In genomic region chr16:17470871-17471744, GRCh38 we compare ENCODE assay signal across 8 cellular contexts. TPM values are rescaled to one million over a fixed set of nuclear protein-coding genes. Genes with fewer than 3 reads are reported as not detected.
DNase-seq lines count a peak whose midpoint lies in the region; ATAC-seq, FAIRE-seq and TF ChIP-seq lines count a peak whose summit lies in the region.

Gene XYLT1 (minus strand): TSS chr16:17470960. CDS start chr16:17470796, 164 bp downstream.

- CTCF ChIA-PET in A549 (lab: Yijun Ruan, JAX): no interaction called here

- intact Hi-C loops in breast epithelium (cut with DNase I; ENCODE audit: low total_unique reads): loop anchor here (10.0 kb wide), 1 partner anchor 276 kb away; no protein-coding TSS in a partner anchor

- no peaks in the 10 kb centered on the region for H3K9me3 ChIP-seq in A549
- H3K9me3 ChIP-seq in breast epithelium: no peaks in the 10 kb centered on the region

- POLR2A ChIA-PET in A549 (lab: Yijun Ruan, JAX): no interaction called here

- ATAC-seq in A549 (peak; percentile 42 to 52), HG02885 (IDR thresholded peaks at IDR 0.05; ENCODE audit: poor library complexity, unreplicated experiment) (no peak)

- H3K27me3 Mint-ChIP-seq in T-helper 2 cell treated with Interferon-gamma antibody and Interleukin-4, amounts not matched to agents 5 μg/mL and 100 μg/mL, for 36 hours (ENCODE audit: low read depth): no peaks in the 10 kb centered on the region

- no peaks in the 10 kb centered on the region for H3K9me3 Mint-ChIP-seq in T-helper 2 cell treated with Interferon-gamma antibody and Interleukin-4, amounts not matched to agents 5 μg/mL and 100 μg/mL, for 36 hours

- peaks cover 58% of the 10 kb centered on the region for H3K4me1 Mint-ChIP-seq in T-helper 2 cell treated with Interferon-gamma antibody and Interleukin-4, amounts not matched to agents 5 μg/mL and 100 μg/mL, for 36 hours (ENCODE audit: low read depth)

- peak within 1 kb of the TSS; percentile 95 for H3K4me3 Mint-ChIP-seq in T-helper 2 cell treated with Interferon-gamma antibody and Interleukin-4, amounts not matched to agents 5 μg/mL and 100 μg/mL, for 36 hours

- peaks cover 32% of the 10 kb centered on the region for H3K36me3 Mint-ChIP-seq in T-helper 2 cell treated with Interferon-gamma antibody and Interleukin-4, amounts not matched to agents 5 μg/mL and 100 μg/mL, for 36 hours (ENCODE audit: low read depth)

- no peak for TF ChIP-seq EP300 in A549 (IDR thresholded peaks at IDR 0.05)

- H3K27ac Mint-ChIP-seq in T-helper 2 cell treated with Interferon-gamma antibody and Interleukin-4, amounts not matched to agents 5 μg/mL and 100 μg/mL, for 36 hours: peak within 1 kb of the TSS; percentile 82

- no peaks in the 10 kb centered on the region for H3K36me3 ChIP-seq in breast epithelium

- peak within 1 kb of the TSS; percentile 42 to 85; a peak in 5 of 6 replicates for H3K27ac ChIP-seq in A549
- H3K27ac ChIP-seq in breast epithelium: peak within 1 kb of the TSS; percentile 87 to 95

- FAIRE-seq in A549 (lab: Jason Lieb, UNC): no peak

- H3K4me2 ChIP-seq in A549: peak within 1 kb of the TSS; percentile 83

- no peak for TF ChIP-seq RAD21 in A549 (conservative IDR thresholded peaks at IDR 0.05 in 1 of 2, IDR thresholded peaks at IDR 0.05 in 1 of 2)

- DNase-seq in A549 (ENCODE audit: low read depth in 1 of 2, low spot score in 1 of 2) (peak in 1 of 2 experiments; percentile 25), HFF-Myc (ENCODE audit: extremely low read depth, low read depth) (peak; percentile 49), breast epithelium (ENCODE audit: low spot score in 2 of 2) (peak in 1 of 2 donors; percentile 55), inferior parietal cortex (ENCODE audit: extremely low spot score) (peak; percentile 55), NCI-H2107 treated with DMSO at 0.1 percent for 48 hours (lab: John Stamatoyannopoulos, UW; ENCODE audit: unreplicated experiment) (no peak)
- DNase-seq in T-helper 2 cell treated with Interferon-gamma antibody and Interleukin-4, amounts not matched to agents 5 μg/mL and 100 μg/mL, for 36 hours (ENCODE audit: low spot score): peak; percentile 32
- DNase-seq in stimulated activated CD4-positive, alpha-beta T cell treated with anti-CD3 and anti-CD28 coated beads, Interleukin-12 subunit alpha, Interleukin-12 subunit beta, amount 100 ng/mL, for 4 hours: peak; percentile 59

- no peaks in the 10 kb centered on the region for H3K27me3 ChIP-seq in breast epithelium

- TF ChIP-seq POLR2A in A549 (IDR thresholded peaks at IDR 0.05; ENCODE audit: low read length) (no peak), breast epithelium (IDR thresholded peaks at IDR 0.05) (no peak)

- H3K4me1 ChIP-seq in A549: peaks cover 12% of the 10 kb centered on the region; the same call in 2 of the 3 replicates
- H3K4me1 ChIP-seq in breast epithelium: peaks cover 4 to 6% of the 10 kb centered on the region in 2 donors

- 29% methylated on average over 19 of the region's 44 CpGs for WGBS in A549 (ENCODE audit: missing lambda C conversion rate)

- H3K4me3 ChIP-seq in A549 (peak within 1 kb of the TSS; percentile 62), HFF-Myc (replicated peaks; ENCODE audit: low read depth, low read length) (peak within 1 kb of the TSS; percentile 60), breast epithelium (peak within 1 kb of the TSS; percentile 70 to 85 (median 71))

- TF ChIP-seq CTCF in A549 (IDR thresholded peaks at IDR 0.05) (no peak), HFF-Myc (IDR thresholded peaks at IDR 0.05; ENCODE audit: low read depth, low read length, missing control alignments) (no peak), breast epithelium (IDR thresholded peaks at IDR 0.05) (no peak)

TF ChIP-seq in A549, 52 proteins besides CTCF, POLR2A, EP300 and RAD21:
- TF ChIP-seq ZC3H11A (IDR thresholded peaks at IDR 0.05): no peak
- TF ChIP-seq FOSB (CRISPR knock-in tag; IDR thresholded peaks at IDR 0.05): no peak
- TF ChIP-seq HDAC2 (IDR thresholded peaks at IDR 0.05): no peak
- TF ChIP-seq ZNF302 (CRISPR knock-in tag; IDR thresholded peaks at IDR 0.05): no peak
- no peak for TF ChIP-seq EHMT2 (IDR thresholded peaks at IDR 0.05; ENCODE audit: low read depth)
- no peak for TF ChIP-seq BHLHE40 (IDR thresholded peaks at IDR 0.05; ENCODE audit: low read depth, low read length)
- no peak for TF ChIP-seq ZFP36 (IDR thresholded peaks at IDR 0.05; ENCODE audit: borderline replicate concordance, partially characterized antibody)
- no peak for TF ChIP-seq USF2 (IDR thresholded peaks at IDR 0.05)
- TF ChIP-seq PBX3 (IDR thresholded peaks at IDR 0.05): no peak
- TF ChIP-seq CHD4 (IDR thresholded peaks at IDR 0.05; ENCODE audit: borderline replicate concordance): no peak
- no peak for TF ChIP-seq MYC (IDR thresholded peaks at IDR 0.05; ENCODE audit: borderline replicate concordance, low read length)
- TF ChIP-seq NPAS2 (CRISPR knock-in tag; IDR thresholded peaks at IDR 0.05; ENCODE audit: borderline replicate concordance): no peak
- no peak for TF ChIP-seq KDM1A (IDR thresholded peaks at IDR 0.05; ENCODE audit: low read depth)
- no peak for TF ChIP-seq CHD2 (IDR thresholded peaks at IDR 0.05; ENCODE audit: low read length, partially characterized antibody)

RNA-seq across cellular contexts. Expression of gene XYLT1, which starts in this region (rescaled TPM):
- polyA plus RNA-seq in A549 (2011; rRNA removed): 0.78 and 1.1 TPM in 2 replicates
- polyA plus RNA-seq in A549 (2012; cell fraction: cytosol; rRNA removed): 0.51 and 0.91 TPM in 2 replicates
- polyA plus RNA-seq in A549 (2012; cell fraction: nucleus; rRNA removed): 0.55 and 0.67 TPM in 2 replicates
- 0.84 to 0.88 TPM (median 0.88 TPM) in 3 replicates for polyA plus RNA-seq in A549 (2017; fragmentation: RNase III; extraction: RNeasy Plus Mini Kit Qiagen cat#74134 plus additional on column Dnase treatment)
- 4.1 and 4.7 TPM in 2 replicates for polyA minus RNA-seq in A549 (2011; rRNA and poly(A)+ RNA removed)
- 10 to 100 TPM; 11.9 to 32.8 (median 13.8) TPM for total RNA-seq in breast epithelium
